Comparison of ENCODE assay signal across 20 cellular contexts in genomic region chr3:133840767-133841166, GRCh38.
"Had no signal": no experiment of that assay in that cellular context is flagged by ENCODE, and none has a peak within 500 bp of the region (broad histone marks: within the 10 kb centered on the region; RNA-seq: fewer than 3 reads in every experiment).

No MANE protein-coding gene starts in this region.

- H3K36me3 ChIP-seq: lower lobe of right lung, neutrophil, prostate gland, right atrium auricular region, upper lobe of left lung, uterus had no signal

- H3K27me3 ChIP-seq: neutrophil, right atrium auricular region, testis, tibial artery, upper lobe of left lung, uterus had no signal

- H3K4me1 ChIP-seq: lower lobe of right lung, prostate gland, testis, tibial artery, upper lobe of left lung, uterus had no signal

- DNase-seq: cortex of kidney; effector memory CD8-positive, alpha-beta T cell; hypothalamus; immature natural killer cell; kidney glomerular epithelial cell; left colon; left ventricle myocardium superior; lower lobe of right lung; natural killer cell; stimulated activated CD4-positive, alpha-beta T cell treated with anti-CD3 and anti-CD28 coated beads, Interleukin-2, amount 100 ng/mL, for 24 hours; stimulated activated CD4-positive, alpha-beta T cell treated with anti-CD3 and anti-CD28 coated beads, Interleukin-4, amount 100 ng/mL, for 4 hours; stimulated activated naive CD8-positive, alpha-beta T cell treated with anti-CD3 and anti-CD28 coated beads, Interleukin-15, Interleukin-2, amounts not matched to agents 100 U/mL and 50 U/mL, for 24 hours; substantia nigra; testis; tibial artery; upper lobe of left lung; uterus had no signal

- H3K9me3 ChIP-seq: lower lobe of right lung, neutrophil, prostate gland, right atrium auricular region, testis, tibial artery, upper lobe of left lung, uterus had no signal

- H3K4me3 ChIP-seq: lower lobe of right lung, prostate gland, right atrium auricular region, testis, tibial artery, upper lobe of left lung, uterus had no signal

- H3K27ac ChIP-seq: lower lobe of right lung, neutrophil, prostate gland, right atrium auricular region, testis, tibial artery, upper lobe of left lung, uterus had no signal

- ATAC-seq: effector memory CD8-positive, alpha-beta T cell; left colon; left ventricle myocardium superior; lower lobe of right lung; natural killer cell; stimulated activated naive CD8-positive, alpha-beta T cell treated with anti-CD3 and anti-CD28 coated beads, Interleukin-15, Interleukin-2, amounts not matched to agents 100 U/mL and 50 U/mL, for 24 hours had no signal
